32 cellular contexts compared by ENCODE assay signal in genomic region chr22:46466255-46466676, GRCh38.
"Had no signal": no experiment of that assay in that cellular context is flagged by ENCODE, and none has a peak within 500 bp of the region (broad histone marks: within the 10 kb centered on the region; RNA-seq: fewer than 3 reads in every experiment).

No MANE protein-coding gene starts in this region.

- H3K36me3 ChIP-seq: heart right ventricle, right atrium auricular region, thyroid gland, WERI-Rb-1 had no signal

- ATAC-seq: activated T-cell treated with anti-CD3 and anti-CD28 coated beads, Interleukin-2, amount 50 U/mL, for 4 hours; activated T-helper 17 cell treated with anti-CD3 and anti-CD28 coated beads, Interleukin-2, amount 50 U/mL, for 72 hours; left ventricle myocardium superior; naive thymus-derived CD8-positive, alpha-beta T cell; stimulated activated memory B cell treated with anti-CD40 and anti-IgM and Interleukin-4, amounts not matched to agents 10 μg/mL and 1 μg/mL and 100 μg/mL, for 72 hours; stimulated activated naive CD8-positive, alpha-beta T cell treated with anti-CD3 and anti-CD28 coated beads, Interleukin-15, amount 100 ng/mL, for 72 hours; T-helper 17 cell had no signal

- DNase-seq: activated CD4-positive, alpha-beta memory T cell treated with anti-CD3 and anti-CD28 coated beads, Interleukin-2, amount 10 ng/mL, durations not matched to agents 7 days and 5 days; activated CD4-positive, alpha-beta T cell treated with anti-CD3 and anti-CD28 coated beads, Interleukin-2, amount 10 ng/mL, durations not matched to agents 24 days and 14 days; activated CD4-positive, CD25-positive, alpha-beta regulatory T cell treated with anti-CD3 and anti-CD28 coated beads, Interleukin-2, amount 50 U/mL, for 72 hours; activated CD8-positive, alpha-beta memory T cell treated with anti-CD3 and anti-CD28 coated beads, Interleukin-2, amount 50 U/mL, for 48 hours; activated gamma-delta T cell treated with Interleukin-2 at 50 U/mL for 16 hours; activated naive CD4-positive, alpha-beta T cell treated with anti-CD3 and anti-CD28 coated beads, Interleukin-2, amount 50 U/mL, for 16 hours; activated T-cell treated with anti-CD3 and anti-CD28 coated beads, Interleukin-2, amount 50 U/mL, for 4 hours; amygdala; dermis blood vessel endothelial cell; effector CD4-positive, alpha-beta T cell; esophagus squamous epithelium; foreskin melanocyte; heart right ventricle; kidney glomerular epithelial cell; left ventricle myocardium superior; naive thymus-derived CD8-positive, alpha-beta T cell; nucleus accumbens; stimulated activated CD4-positive, alpha-beta T cell treated with anti-CD3 and anti-CD28 coated beads, Interleukin-1b, Interleukin-23, amount 100 ng/mL, for 48 hours; stimulated activated CD4-positive, alpha-beta T cell treated with anti-CD3 and anti-CD28 coated beads, Interleukin-4, amount 100 ng/mL, for 4 hours; stimulated activated CD8-positive, alpha-beta memory T cell treated with anti-CD3 and anti-CD28 coated beads, Interleukin-4, amount 100 ng/mL, for 48 hours; stimulated activated naive CD8-positive, alpha-beta T cell treated with anti-CD3 and anti-CD28 coated beads, Interleukin-15, amount 100 ng/mL, for 72 hours; T-helper 17 cell; T1000; WERI-Rb-1 had no signal

- H3K79me2 ChIP-seq: parathyroid adenoma had no signal

- H2AFZ ChIP-seq: parathyroid adenoma had no signal

- H3K9me3 ChIP-seq: esophagus squamous epithelium, heart right ventricle, right atrium auricular region, thyroid gland had no signal

- H3K9ac ChIP-seq: parathyroid adenoma had no signal

- H3K27ac ChIP-seq: epithelial cell of prostate, heart right ventricle, parathyroid adenoma, right atrium auricular region, WERI-Rb-1 had no signal

- H3K27me3 ChIP-seq: right atrium auricular region, thyroid gland had no signal

- H3K4me2 ChIP-seq: smooth muscle cell had no signal

- H3K4me1 ChIP-seq: parathyroid adenoma had no signal

- H3K4me3 ChIP-seq: esophagus squamous epithelium, heart right ventricle, right atrium auricular region, smooth muscle cell, thyroid gland had no signal

- FAIRE-seq: colon had no signal
